8 cellular contexts compared by ENCODE assay signal in genomic region chr1:21334214-21335087, GRCh38. TPM values are rescaled to one million over a fixed set of nuclear protein-coding genes. Genes with fewer than 3 reads are reported as not detected.
DNase-seq lines count a peak whose midpoint lies in the region; ATAC-seq and TF ChIP-seq lines count a peak whose summit lies in the region.

No MANE protein-coding gene starts in this region.

- H3K36me3 ChIP-seq in BLaER1 treated with 17β-estradiol and CSF1 and Interleukin-3, amounts not matched to agents 10 nM and 100 nM = no peaks in the 10 kb centered on the region
- no peaks in the 10 kb centered on the region for H3K36me3 ChIP-seq in heart right ventricle

- H3K27me3 Mint-ChIP-seq in activated naive CD8-positive, alpha-beta T cell = no peaks in the 10 kb centered on the region

- peaks cover 68 to 97% (median 93%) of the 10 kb centered on the region in 10 experiments for H3K4me1 ChIP-seq in BLaER1 treated with 17β-estradiol and CSF1 and Interleukin-3, amounts not matched to agents 10 nM and 100 nM
- peaks cover 42 to 97% (median 78%) of the 10 kb centered on the region in 9 donors for H3K4me1 ChIP-seq in heart right ventricle

- H3K36me3 Mint-ChIP-seq in activated naive CD8-positive, alpha-beta T cell = peaks cover 4% of the 10 kb centered on the region

- TF ChIP-seq CTCF in heart right ventricle (IDR thresholded peaks at IDR 0.05) = peak; percentile 60 to 90 (median 85)
- peak; percentile 84 for TF ChIP-seq CTCF in retinal pigment epithelial cell (conservative IDR thresholded peaks at IDR 0.05; ENCODE audit: low read depth, low read length)

- peak overlapping the region; percentile 17 to 61 (median 46); a peak in 19 of 20 replicates for H3K4me3 ChIP-seq in BLaER1 treated with 17β-estradiol and CSF1 and Interleukin-3, amounts not matched to agents 10 nM and 100 nM
- H3K4me3 ChIP-seq in heart right ventricle (peak overlapping the region in 9 of 10 donors; percentile 4 to 41 (median 36)), retinal pigment epithelial cell (ENCODE audit: low read length) (no peak overlapping the region)

- DNase-seq in GM19238 (ENCODE audit: insufficient read length, low spot score) (peak; percentile 71), heart right ventricle (peak; percentile 68 to 78), retinal pigment epithelial cell (ENCODE audit: low read depth) (no peak), HuH-7.5 (ENCODE audit: low spot score) (no peak)

- peak overlapping the region in 10 of 11 experiments; percentile 46 to 74 (median 68); a peak in 20 of 22 replicates for H3K27ac ChIP-seq in BLaER1 treated with 17β-estradiol and CSF1 and Interleukin-3, amounts not matched to agents 10 nM and 100 nM
- peak overlapping the region; percentile 47 to 90 (median 84) for H3K27ac ChIP-seq in heart right ventricle

- ATAC-seq in HG03457 (IDR thresholded peaks at IDR 0.05; ENCODE audit: unreplicated experiment) = peak; percentile 77
- ATAC-seq in SK-N-SH treated with all-trans-retinoic acid at 6 μM for 48 hours = peak; percentile 90
- ATAC-seq in heart right ventricle = peak; percentile 31 to 69 (median 53)

- no peaks in the 10 kb centered on the region for H3K9me3 ChIP-seq in BLaER1 treated with 17β-estradiol and CSF1 and Interleukin-3, amounts not matched to agents 10 nM and 100 nM (replicated peaks in 1 of 11)
- H3K9me3 ChIP-seq in heart right ventricle = no peaks in the 10 kb centered on the region

- H3K9ac ChIP-seq in BLaER1 treated with 17β-estradiol and CSF1 and Interleukin-3, amounts not matched to agents 10 nM and 100 nM = peak overlapping the region in 10 of 11 experiments; percentile 37 to 72 (median 66); a peak in 19 of 22 replicates

- WGBS in heart right ventricle, 2 donors = 18 to 31% methylated on average over 20 of the region's 20 CpGs

- H3K27me3 ChIP-seq in BLaER1 treated with 17β-estradiol and CSF1 and Interleukin-3, amounts not matched to agents 10 nM and 100 nM = peaks cover 0 to 46% (median 0%) of the 10 kb centered on the region in 11 experiments; a peak in 8 of 22 replicates
- no peaks in the 10 kb centered on the region for H3K27me3 ChIP-seq in heart right ventricle

- no peaks in the 10 kb centered on the region for H3K9me3 Mint-ChIP-seq in activated naive CD8-positive, alpha-beta T cell (ENCODE audit: low read depth)

- H4K20me1 ChIP-seq in BLaER1 treated with 17β-estradiol and CSF1 and Interleukin-3, amounts not matched to agents 10 nM and 100 nM = peaks cover 6 to 67% (median 51%) of the 10 kb centered on the region in 11 experiments; a peak in 20 of 22 replicates

- peak overlapping the region; percentile 85 to 99 (median 98) for H3K4me2 ChIP-seq in BLaER1 treated with 17β-estradiol and CSF1 and Interleukin-3, amounts not matched to agents 10 nM and 100 nM

- peak overlapping the region; percentile 97 for H3K27ac Mint-ChIP-seq in activated naive CD8-positive, alpha-beta T cell

- H3K4me3 Mint-ChIP-seq in activated naive CD8-positive, alpha-beta T cell = peak overlapping the region; percentile 90

- H3K4me1 Mint-ChIP-seq in activated naive CD8-positive, alpha-beta T cell (ENCODE audit: low read depth) = peaks cover 88% of the 10 kb centered on the region

- intact Hi-C loops in heart right ventricle (cut with DNase I) = loop anchor here in 7 of 10 donors (2.0 to 5.0 kb wide), 4 partner anchors 42 to 80 kb away; partner anchors contain the start of gene ECE1 (in 2 of the 7)

TF ChIP-seq in SK-N-SH treated with all-trans-retinoic acid at 6 μM for 48 hours, 23 proteins besides CTCF, POLR2A, EP300 and RAD21:
- TF ChIP-seq ZC3H10 (CRISPR knock-in tag; IDR thresholded peaks at IDR 0.05) (no peak), ZNF565 (CRISPR knock-in tag; conservative IDR thresholded peaks at IDR 0.05; ENCODE audit: low read depth) (no peak), POU6F1 (CRISPR knock-in tag; IDR thresholded peaks at IDR 0.05; ENCODE audit: borderline replicate concordance, low read depth) (no peak), ARNTL (CRISPR knock-in tag; IDR thresholded peaks at IDR 0.05; ENCODE audit: borderline replicate concordance, low read depth) (no peak)

RNA-seq across cellular contexts. Expression of gene ECE1, which starts 44.2 kb away (rescaled TPM):
- 10 to 100 TPM; 30.6 to 81.8 (median 53.1) TPM for total RNA-seq in heart right ventricle
- polyA plus RNA-seq in heart right ventricle = 10 to 100 TPM; 41.4 to 44.7 TPM

Comparison
In these comparisons a context has a peak if more than half of its experiments do, and no peak if none do; other contexts are left out.
1. DNase-seq: peak in GM19238 (single experiment) and heart right ventricle (2 of 2); none in retinal pigment epithelial cell (single experiment) and HuH-7.5 (single experiment).
2. Peak in every context shown above with its lines, with median percentiles within 50 percentile points of each other: ATAC-seq.